In the genomic region with DNA sequence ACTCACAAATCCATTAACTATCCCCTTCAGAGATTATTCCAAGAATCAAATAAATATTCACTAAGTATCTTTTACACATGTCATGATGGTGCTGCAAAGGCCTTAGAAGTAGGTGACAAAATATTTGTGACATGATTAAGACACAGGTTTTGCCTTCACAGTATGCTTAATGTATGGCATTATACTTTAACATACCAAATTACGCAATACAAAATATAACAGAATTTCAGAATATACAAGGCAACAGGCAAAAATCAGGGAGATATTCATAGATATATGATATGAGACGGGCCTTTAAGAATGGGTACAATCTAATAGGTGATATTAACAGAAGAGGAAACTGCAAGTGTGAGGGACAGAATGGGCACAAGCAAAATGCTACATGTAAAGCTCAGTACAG, we compare ENCODE assay signal across 30 cellular contexts.
"Had no signal": no experiment of that assay in that cellular context is flagged by ENCODE, and none has a peak within 500 bp of the region (broad histone marks: within the 10 kb centered on the region; RNA-seq: fewer than 3 reads in every experiment).

No MANE protein-coding gene starts in this region.

- H3K79me2 ChIP-seq: parathyroid adenoma had no signal

- H3K27ac ChIP-seq: neural progenitor cell, ovary, parathyroid adenoma, psoas muscle, skin epidermis, spleen, tibial artery, transverse colon, upper lobe of right lung, uterus had no signal

- H3K27me3 ChIP-seq: neural progenitor cell, ovary, spleen, tibial artery, transverse colon, upper lobe of right lung, uterus had no signal

- H3K9me3 Mint-ChIP-seq: naive thymus-derived CD4-positive, alpha-beta T cell; natural killer cell; nephron; stimulated activated memory B cell treated with anti-CD40 and anti-IgM and Interleukin-4, amounts not matched to agents 10 μg/mL and 1 μg/mL and 100 μg/mL, for 72 hours; stimulated activated naive CD8-positive, alpha-beta T cell treated with anti-CD3 and anti-CD28 coated beads, Interleukin-15, amount 100 ng/mL, for 72 hours; type B pancreatic cell had no signal

- H3K27ac Mint-ChIP-seq: naive thymus-derived CD4-positive, alpha-beta T cell; natural killer cell; nephron; neural progenitor cell; stimulated activated memory B cell treated with anti-CD40 and anti-IgM and Interleukin-4, amounts not matched to agents 10 μg/mL and 1 μg/mL and 100 μg/mL, for 72 hours; stimulated activated naive CD8-positive, alpha-beta T cell treated with anti-CD3 and anti-CD28 coated beads, Interleukin-15, amount 100 ng/mL, for 72 hours; type B pancreatic cell had no signal

- H3K36me3 Mint-ChIP-seq: natural killer cell had no signal

- H3K36me3 ChIP-seq: ovary, uterus had no signal

- H3K4me3 ChIP-seq: neural progenitor cell, ovary, psoas muscle, skin epidermis, smooth muscle cell, spleen, tibial artery, transverse colon, upper lobe of right lung, uterus had no signal

- ATAC-seq: naive thymus-derived CD4-positive, alpha-beta T cell; natural killer cell; psoas muscle; right cardiac atrium; sciatic nerve; stimulated activated memory B cell treated with anti-CD40 and anti-IgM and Interleukin-4, amounts not matched to agents 10 μg/mL and 1 μg/mL and 100 μg/mL, for 72 hours; stimulated activated naive CD8-positive, alpha-beta T cell treated with anti-CD3 and anti-CD28 coated beads, Interleukin-15, amount 100 ng/mL, for 72 hours; stimulated activated naive CD8-positive, alpha-beta T cell treated with anti-CD3 and anti-CD28 coated beads, Interleukin-15, Interleukin-2, amounts not matched to agents 100 U/mL and 50 U/mL, for 24 hours; upper lobe of right lung had no signal

- H2AFZ ChIP-seq: neural progenitor cell, parathyroid adenoma had no signal

- H3K27me3 Mint-ChIP-seq: naive thymus-derived CD4-positive, alpha-beta T cell; progenitor cell of endocrine pancreas; stimulated activated memory B cell treated with anti-CD40 and anti-IgM and Interleukin-4, amounts not matched to agents 10 μg/mL and 1 μg/mL and 100 μg/mL, for 72 hours; stimulated activated naive CD8-positive, alpha-beta T cell treated with anti-CD3 and anti-CD28 coated beads, Interleukin-15, amount 100 ng/mL, for 72 hours; type B pancreatic cell had no signal

- H3K4me2 ChIP-seq: neural progenitor cell, smooth muscle cell had no signal

- H3K9ac ChIP-seq: neural progenitor cell, parathyroid adenoma had no signal

- H3K4me1 ChIP-seq: neural progenitor cell, psoas muscle, spleen, tibial artery, transverse colon, upper lobe of right lung, uterus had no signal

- DNase-seq: naive thymus-derived CD4-positive, alpha-beta T cell; natural killer cell; occipital lobe; ovary; posterior cingulate gyrus; psoas muscle; right cardiac atrium; spleen; stimulated activated CD4-positive, alpha-beta T cell treated with anti-CD3 and anti-CD28 coated beads, Interleukin-12 subunit alpha, Interleukin-12 subunit beta, amount 100 ng/mL, for 4 hours; stimulated activated CD4-positive, alpha-beta T cell treated with anti-CD3 and anti-CD28 coated beads, Interleukin-1b, Interleukin-23, amount 100 ng/mL, for 48 hours; stimulated activated CD4-positive, alpha-beta T cell treated with anti-CD3 and anti-CD28 coated beads, Interleukin-4, amount 100 ng/mL, for 1 hour; stimulated activated CD4-positive, alpha-beta T cell treated with anti-CD3 and anti-CD28 coated beads, Interleukin-4, amount 100 ng/mL, for 4 hours; stimulated activated CD8-positive, alpha-beta memory T cell treated with anti-CD3 and anti-CD28 coated beads, Interleukin-4, amount 100 ng/mL, for 48 hours; stimulated activated naive CD4-positive, alpha-beta T cell; stimulated activated naive CD8-positive, alpha-beta T cell treated with anti-CD3 and anti-CD28 coated beads, Interleukin-15, amount 100 ng/mL, for 72 hours; stimulated activated naive CD8-positive, alpha-beta T cell treated with anti-CD3 and anti-CD28 coated beads, Interleukin-15, Interleukin-2, amounts not matched to agents 100 U/mL and 50 U/mL, for 24 hours; substantia nigra; tibial artery; transverse colon; upper lobe of right lung; uterus had no signal

- H3K9me3 ChIP-seq: ovary, psoas muscle, spleen, tibial artery, transverse colon, upper lobe of right lung, uterus had no signal

- H3K4me3 Mint-ChIP-seq: naive thymus-derived CD4-positive, alpha-beta T cell; natural killer cell; nephron; neural progenitor cell; stimulated activated memory B cell treated with anti-CD40 and anti-IgM and Interleukin-4, amounts not matched to agents 10 μg/mL and 1 μg/mL and 100 μg/mL, for 72 hours; stimulated activated naive CD8-positive, alpha-beta T cell treated with anti-CD3 and anti-CD28 coated beads, Interleukin-15, amount 100 ng/mL, for 72 hours; type B pancreatic cell had no signal

- H3K4me1 Mint-ChIP-seq: natural killer cell; nephron; neural progenitor cell; stimulated activated memory B cell treated with anti-CD40 and anti-IgM and Interleukin-4, amounts not matched to agents 10 μg/mL and 1 μg/mL and 100 μg/mL, for 72 hours; stimulated activated naive CD8-positive, alpha-beta T cell treated with anti-CD3 and anti-CD28 coated beads, Interleukin-15, amount 100 ng/mL, for 72 hours had no signal
